In genomic region chr10:8238989-8239388, GRCh38 we compare ENCODE assay signal across 22 cellular contexts.
DNase-seq lines count a peak whose midpoint lies in the region; ATAC-seq lines count a peak whose summit lies in the region.
"Had no signal": no experiment of that assay in that cellular context is flagged by ENCODE, and none has a peak within 500 bp of the region (broad histone marks: within the 10 kb centered on the region; RNA-seq: fewer than 3 reads in every experiment).

No MANE protein-coding gene starts in this region.

- peak overlapping the region; percentile 12 for H3K4me3 Mint-ChIP-seq in activated CD4-positive, alpha-beta T cell treated with anti-CD3 and anti-CD28 coated beads, Interleukin-2, amount 10 ng/mL, durations not matched to agents 7 days and 5 days
- H3K4me3 Mint-ChIP-seq in activated T-cell treated with anti-CD3 and anti-CD28 coated beads, Interleukin-2, amount 50 U/mL, for 4 hours: no peak overlapping the region
- H3K4me3 Mint-ChIP-seq in immature natural killer cell: peak overlapping the region; percentile 46 to 75 (median 63)
- H3K4me3 Mint-ChIP-seq: HFFc6; stimulated activated naive B cell treated with anti-CD40 and anti-IgM and Interleukin-4, amounts not matched to agents 10 μg/mL and 1 μg/mL and 100 μg/mL, for 72 hours had no signal

- H3K9me3 Mint-ChIP-seq in activated CD4-positive, alpha-beta T cell treated with anti-CD3 and anti-CD28 coated beads, Interleukin-2, amount 10 ng/mL, durations not matched to agents 7 days and 5 days: peaks cover 12% of the 10 kb centered on the region
- H3K9me3 Mint-ChIP-seq in activated T-cell treated with anti-CD3 and anti-CD28 coated beads, Interleukin-2, amount 50 U/mL, for 4 hours: no peaks in the 10 kb centered on the region
- H3K9me3 Mint-ChIP-seq in immature natural killer cell: no peaks in the 10 kb centered on the region

- peak overlapping the region; percentile 58 for H3K27ac Mint-ChIP-seq in activated CD4-positive, alpha-beta T cell treated with anti-CD3 and anti-CD28 coated beads, Interleukin-2, amount 10 ng/mL, durations not matched to agents 7 days and 5 days
- peak overlapping the region in 3 of 6 donors; percentile 51 to 77 (median 66) for H3K27ac Mint-ChIP-seq in immature natural killer cell
- H3K27ac Mint-ChIP-seq: HFFc6; stimulated activated naive B cell treated with anti-CD40 and anti-IgM and Interleukin-4, amounts not matched to agents 10 μg/mL and 1 μg/mL and 100 μg/mL, for 72 hours had no signal

- H3K27me3 ChIP-seq in H7 (ENCODE audit: control insufficient read depth, insufficient read depth, low read length): no peaks in the 10 kb centered on the region
- H3K27me3 ChIP-seq: BLaER1, colonic mucosa had no signal

- H3K36me3 ChIP-seq in H7 (replicated peaks; ENCODE audit: control insufficient read depth, insufficient read depth, low read length): no peaks in the 10 kb centered on the region
- H3K36me3 ChIP-seq: BLaER1, colonic mucosa had no signal

- peak; percentile 53 for DNase-seq in activated CD4-positive, alpha-beta T cell treated with anti-CD3 and anti-CD28 coated beads, Interleukin-2, amount 10 ng/mL, durations not matched to agents 7 days and 5 days
- no peak for DNase-seq in activated CD4-positive, alpha-beta T cell treated with anti-CD3 and anti-CD28 coated beads for 1 hour
- DNase-seq in KBM-7 (peak; percentile 18), immature natural killer cell (peak in 2 of 3 donors; percentile 19 to 29), H7 (no peak), T1000 (lab: John Stamatoyannopoulos, UW) (no peak), SIG-M5 treated with dmso at 0.1 percent for 504 hours (lab: John Stamatoyannopoulos, UW; ENCODE audit: unreplicated experiment) (no peak)
- DNase-seq in activated T-cell treated with anti-CD3 and anti-CD28 coated beads, Interleukin-2, amount 50 U/mL, for 4 hours: no peak
- DNase-seq: activated CD4-positive, CD25-positive, alpha-beta regulatory T cell; activated effector memory CD4-positive, alpha-beta T cell treated with anti-CD3 and anti-CD28 coated beads, Interleukin-2, amount 50 U/mL, for 16 hours; colonic mucosa; DMS153; HFFc6; kidney glomerular epithelial cell; mesenchymal stem cell; NCI-H1092; NCI-H2081 treated with DMSO at 0.1 percent for 48 hours; NCI-H524; stimulated activated naive B cell treated with anti-CD40 and anti-IgM and Interleukin-4, amounts not matched to agents 10 μg/mL and 1 μg/mL and 100 μg/mL, for 72 hours; trophoblast cell had no signal

- POLR2A ChIA-PET in activated CD4-positive, alpha-beta T cell treated with anti-CD3 and anti-CD28 coated beads, Interleukin-2, amount 10 ng/mL, durations not matched to agents 7 days and 5 days (lab: Charles Lee): no interaction called here

- peaks cover 69% of the 10 kb centered on the region for H3K4me1 Mint-ChIP-seq in activated CD4-positive, alpha-beta T cell treated with anti-CD3 and anti-CD28 coated beads, Interleukin-2, amount 10 ng/mL, durations not matched to agents 7 days and 5 days
- peaks cover 43% of the 10 kb centered on the region for H3K4me1 Mint-ChIP-seq in activated T-cell treated with anti-CD3 and anti-CD28 coated beads, Interleukin-2, amount 50 U/mL, for 4 hours (ENCODE audit: low read depth)
- peaks cover 31 to 38% of the 10 kb centered on the region in 2 donors for H3K4me1 Mint-ChIP-seq in immature natural killer cell

- in situ Hi-C loops in KBM-7 (cut with MboI; ENCODE audit: low pct_unique_long_range_greater_than_20kb, low sequenced_read_pairs): no loop called here

- peak; percentile 54 to 60 for ATAC-seq in activated T-cell treated with anti-CD3 and anti-CD28 coated beads, Interleukin-2, amount 50 U/mL, for 4 hours
- ATAC-seq: stimulated activated naive B cell treated with anti-CD40 and anti-IgM and Interleukin-4, amounts not matched to agents 10 μg/mL and 1 μg/mL and 100 μg/mL, for 72 hours had no signal

- H3K36me3 Mint-ChIP-seq in activated CD4-positive, alpha-beta T cell treated with anti-CD3 and anti-CD28 coated beads, Interleukin-2, amount 10 ng/mL, durations not matched to agents 7 days and 5 days (ENCODE audit: low read depth): peaks cover 20% of the 10 kb centered on the region
- H3K36me3 Mint-ChIP-seq in activated T-cell treated with anti-CD3 and anti-CD28 coated beads, Interleukin-2, amount 50 U/mL, for 4 hours (ENCODE audit: insufficient read depth): no peaks in the 10 kb centered on the region
- no peaks in the 10 kb centered on the region for H3K36me3 Mint-ChIP-seq in immature natural killer cell
- H3K36me3 Mint-ChIP-seq: stimulated activated naive B cell treated with anti-CD40 and anti-IgM and Interleukin-4, amounts not matched to agents 10 μg/mL and 1 μg/mL and 100 μg/mL, for 72 hours had no signal

- H3K4me3 ChIP-seq in H7 (ENCODE audit: insufficient read depth, low read depth, low read length): no peak overlapping the region
- H3K4me3 ChIP-seq: BLaER1, colonic mucosa, smooth muscle cell had no signal

- peaks cover 1% of the 10 kb centered on the region for H3K27me3 Mint-ChIP-seq in activated CD4-positive, alpha-beta T cell treated with anti-CD3 and anti-CD28 coated beads, Interleukin-2, amount 10 ng/mL, durations not matched to agents 7 days and 5 days
- no peaks in the 10 kb centered on the region for H3K27me3 Mint-ChIP-seq in activated T-cell treated with anti-CD3 and anti-CD28 coated beads, Interleukin-2, amount 50 U/mL, for 4 hours (ENCODE audit: low read depth)
- H3K27me3 Mint-ChIP-seq in immature natural killer cell (ENCODE audit: low read depth in 3 of 3): peaks cover 0 to 5% (median 0%) of the 10 kb centered on the region in 3 donors

- CTCF ChIA-PET in activated CD4-positive, alpha-beta T cell treated with anti-CD3 and anti-CD28 coated beads, Interleukin-2, amount 10 ng/mL, durations not matched to agents 7 days and 5 days (lab: Charles Lee): interaction anchor here (1.2 kb wide), 2 partner anchors 19 kb away, joined by 3 read pairs; no protein-coding TSS in a partner anchor

Comparison
In these comparisons a context has a peak if more than half of its experiments do, and no peak if none do; other contexts are left out.
1. DNase-seq: peak in activated CD4-positive, alpha-beta T cell treated with anti-CD3 and anti-CD28 coated beads, Interleukin-2, amount 10 ng/mL, durations not matched to agents 7 days and 5 days (single experiment), KBM-7 (single experiment) and immature natural killer cell (2 of 3); none in activated CD4-positive, alpha-beta T cell treated with anti-CD3 and anti-CD28 coated beads for 1 hour (single experiment), activated T-cell treated with anti-CD3 and anti-CD28 coated beads, Interleukin-2, amount 50 U/mL, for 4 hours (single experiment), H7 (single experiment), T1000 (single experiment) and SIG-M5 treated with dmso at 0.1 percent for 504 hours (single experiment).